In genomic region chr19:11052391-11052790, GRCh38 we compare ENCODE assay signal across 20 cellular contexts. TPM values are rescaled to one million over a fixed set of nuclear protein-coding genes. Genes with fewer than 3 reads are reported as not detected.
A peak's percentile ranks its signal among the peaks of the same experiment; 100 is the strongest.
DNase-seq lines count a peak whose midpoint lies in the region; ATAC-seq and TF ChIP-seq lines count a peak whose summit lies in the region.
"Had no signal": no experiment of that assay in that cellular context is flagged by ENCODE, and none has a peak within 500 bp of the region (broad histone marks: within the 10 kb centered on the region; RNA-seq: fewer than 3 reads in every experiment).

No MANE protein-coding gene starts in this region.

- DNase-seq in A673 (ENCODE audit: low spot score), result peak; percentile 52
- no peak for DNase-seq in Caco-2
- DNase-seq in RWPE1 (ENCODE audit: low spot score), result no peak
- no peak for DNase-seq in memory B cell (ENCODE audit: low spot score in 2 of 2)
- DNase-seq in ecto neural progenitor cell (ENCODE audit: low spot score), result no peak
- no peak for DNase-seq in DMS153 treated with DMSO at 0.1 percent for 48 hours (lab: John Stamatoyannopoulos, UW; ENCODE audit: unreplicated experiment)
- no peak for DNase-seq in activated T-cell treated with anti-CD3 and anti-CD28 coated beads for 4 hours
- DNase-seq: activated CD4-positive, alpha-beta memory T cell treated with anti-CD3 and anti-CD28 coated beads for 36 hours; activated gamma-delta T cell treated with Interleukin-2 at 50 U/mL for 16 hours; amygdala; DMS79 treated with DMSO at 0.1 percent for 48 hours; heart right ventricle; NCI-H524; posterior cingulate gyrus; RPMI8226 had no signal

- H3K4me1 Mint-ChIP-seq in Caco-2 (ENCODE audit: low read depth, unreplicated experiment) (no peaks in the 10 kb centered on the region), memory B cell (peaks cover 43% of the 10 kb centered on the region)
- H3K4me1 Mint-ChIP-seq: mesothelial cell of epicardium had no signal

- H3K9me3 ChIP-seq in A673 (ENCODE audit: low read depth, low read length, poor library complexity, severe bottlenecking) (no peaks in the 10 kb centered on the region), Caco-2 (no peaks in the 10 kb centered on the region)
- H3K9me3 ChIP-seq: heart right ventricle had no signal

- no peak overlapping the region for H3K4me3 Mint-ChIP-seq in Caco-2 (ENCODE audit: unreplicated experiment)
- H3K4me3 Mint-ChIP-seq in memory B cell, result peak overlapping the region; percentile 46
- H3K4me3 Mint-ChIP-seq: activated CD4-positive, alpha-beta memory T cell treated with anti-CD3 and anti-CD28 coated beads for 36 hours; mesothelial cell of epicardium; nephron had no signal

- ATAC-seq in memory B cell (ENCODE audit: low read depth), result no peak
- no peak for ATAC-seq in GM18511 (IDR thresholded peaks at IDR 0.05; ENCODE audit: unreplicated experiment)
- ATAC-seq: heart right ventricle had no signal

- no peaks in the 10 kb centered on the region for H3K9me3 Mint-ChIP-seq in Caco-2 (ENCODE audit: unreplicated experiment)
- H3K9me3 Mint-ChIP-seq in memory B cell, result no peaks in the 10 kb centered on the region
- H3K9me3 Mint-ChIP-seq: activated CD4-positive, alpha-beta memory T cell treated with anti-CD3 and anti-CD28 coated beads for 36 hours; mesothelial cell of epicardium; nephron had no signal

- intact Hi-C loops in A673 (cut with micrococcal nuclease; ENCODE audit: unreplicated experiment), result no loop called here
- intact Hi-C loops in Caco-2 (cut with micrococcal nuclease; ENCODE audit: unreplicated experiment), result no loop called here

- H3K36me3 ChIP-seq in A673 (ENCODE audit: insufficient read depth, low read length, poor library complexity, severe bottlenecking), result peaks cover 21% of the 10 kb centered on the region
- peaks cover 2% of the 10 kb centered on the region; the same call in 1 of the 2 replicates for H3K36me3 ChIP-seq in Caco-2 (ENCODE audit: control insufficient read depth, insufficient read depth, low read length)

- H3K27me3 Mint-ChIP-seq in Caco-2 (ENCODE audit: insufficient read depth, unreplicated experiment) (no peaks in the 10 kb centered on the region), memory B cell (no peaks in the 10 kb centered on the region)
- H3K27me3 Mint-ChIP-seq: activated CD4-positive, alpha-beta memory T cell treated with anti-CD3 and anti-CD28 coated beads for 36 hours had no signal

- H3K4me1 ChIP-seq in A673 (ENCODE audit: insufficient read depth, low read length, poor library complexity, severe bottlenecking) (no peaks in the 10 kb centered on the region), Caco-2 (no peaks in the 10 kb centered on the region)

- peaks cover 44% of the 10 kb centered on the region for H3K36me3 Mint-ChIP-seq in Caco-2 (ENCODE audit: insufficient read depth, unreplicated experiment)
- H3K36me3 Mint-ChIP-seq in memory B cell, result peaks cover 14% of the 10 kb centered on the region

- no peaks in the 10 kb centered on the region for H3K27me3 ChIP-seq in A673 (replicated peaks; ENCODE audit: insufficient read depth, low read depth, low read length, poor library complexity)
- H3K27me3 ChIP-seq in Caco-2 (replicated peaks; ENCODE audit: control insufficient read depth, insufficient read depth, low read length), result no peaks in the 10 kb centered on the region
- H3K27me3 ChIP-seq: cardiac muscle cell, heart right ventricle had no signal

- POLR2A ChIA-PET in A673 (lab: Charles Lee; ENCODE audit: low non-redundant PET), result no interaction called here
- POLR2A ChIA-PET in Caco-2 (lab: Charles Lee), result no interaction called here
- POLR2A ChIA-PET in RWPE1 (lab: Yijun Ruan, JAX; ENCODE audit: low non-redundant PET), result no interaction called here

- CTCF ChIA-PET in A673 (lab: Charles Lee) (no interaction called here), Caco-2 (lab: Charles Lee) (no interaction called here), RWPE1 (lab: Yijun Ruan, JAX) (interaction anchor here (1.0 to 2.1 kb wide), 2 partner anchors 17 to 33 kb away, joined by 3 to 5 read pairs; no protein-coding TSS in a partner anchor)

- H3K27ac ChIP-seq in A673 (ENCODE audit: low read depth, low read length, poor library complexity, severe bottlenecking) (no peak overlapping the region), RWPE1 (peak overlapping the region; percentile 8)
- H3K27ac ChIP-seq: cardiac muscle cell, heart right ventricle, SK-N-MC had no signal

- BruUV-seq in A673 (replicated peaks; lab: Mats Ljungman, UMichigan) (no TSS peak), Caco-2 (replicated peaks; lab: Mats Ljungman, UMichigan) (no TSS peak)

- H3K4me3 ChIP-seq in A673 (ENCODE audit: low read depth, low read length, poor library complexity, severe bottlenecking) (no peak overlapping the region), Caco-2 (ENCODE audit: low read depth, low read length) (no peak overlapping the region)
- H3K4me3 ChIP-seq: cardiac muscle cell, heart right ventricle, SK-N-MC had no signal

- H3K27ac Mint-ChIP-seq in Caco-2 (ENCODE audit: unreplicated experiment), result peak overlapping the region; percentile 48
- H3K27ac Mint-ChIP-seq in memory B cell, result no peak overlapping the region
- H3K27ac Mint-ChIP-seq: activated CD4-positive, alpha-beta memory T cell treated with anti-CD3 and anti-CD28 coated beads for 36 hours; nephron had no signal

- TF ChIP-seq CTCF in A673 (conservative IDR thresholded peaks at IDR 0.05; ENCODE audit: low read depth, low read length) (no peak), Caco-2 (IDR thresholded peaks at IDR 0.05; ENCODE audit: insufficient read depth in 1 of 2, low read depth in 1 of 2, low read length in 1 of 2, severe bottlenecking in 1 of 2, unreplicated experiment in 1 of 2) (no peak), RWPE1 (conservative IDR thresholded peaks at IDR 0.05; ENCODE audit: low read depth) (no peak)

RNA-seq across cellular contexts. Expression of gene LDLR, which starts 36.9 kb away (rescaled TPM):
- 162 and 175 TPM in 2 replicates for total RNA-seq in A673 (2021)
- total RNA-seq in Caco-2 (2022), result 68.9 and 83.4 TPM in 2 replicates
